9 cellular contexts compared by ENCODE assay signal in genomic region chr1:97849350-97850339, GRCh38.
DNase-seq lines count a peak whose midpoint lies in the region; ATAC-seq and TF ChIP-seq lines count a peak whose summit lies in the region.
"Had no signal": no experiment of that assay in that cellular context is flagged by ENCODE, and none has a peak within 500 bp of the region (broad histone marks: within the 10 kb centered on the region; RNA-seq: fewer than 3 reads in every experiment).

No MANE protein-coding gene starts in this region.

- no peak overlapping the region for H4K91ac ChIP-seq in mesenchymal stem cell (ENCODE audit: low read length)

- peak overlapping the region; percentile 80 for H3K4me2 ChIP-seq in Karpas-422 (ENCODE audit: low read depth, low read length, poor library complexity, severe bottlenecking)
- H3K4me2 ChIP-seq in mesenchymal stem cell (ENCODE audit: low read length, poor library complexity, severe bottlenecking) = no peak overlapping the region

- peaks cover 11% of the 10 kb centered on the region for H3K36me3 Mint-ChIP-seq in activated T-helper 2 cell treated with anti-CD3 and anti-CD28 coated beads, Interferon-gamma antibody, Interleukin-2, Interleukin-4, amounts not matched to agents 10 μg/mL and 5 μg/mL and 100 μg/mL, durations not matched to agents 14 hours and 24 hours and 36 hours (ENCODE audit: low read depth)

- no peak overlapping the region for H2BK120ac ChIP-seq in mesenchymal stem cell (ENCODE audit: low read depth, low read length)

- H3K27ac ChIP-seq in Karpas-422 (ENCODE audit: low read length) (peak overlapping the region; percentile 90), mesenchymal stem cell (ENCODE audit: low read length, poor library complexity, severe bottlenecking) (peak overlapping the region; percentile 29)

- no peaks in the 10 kb centered on the region for H3K9me2 ChIP-seq in Karpas-422 (replicated peaks; ENCODE audit: insufficient read depth, low read length)

- no peak overlapping the region for H3K4ac ChIP-seq in mesenchymal stem cell (ENCODE audit: low read depth in 1 of 2, low read length in 2 of 2)

- peaks cover 3% of the 10 kb centered on the region for H3K79me1 ChIP-seq in mesenchymal stem cell (replicated peaks; ENCODE audit: low read length, poor library complexity, severe bottlenecking)

- ATAC-seq in GM18505 (IDR thresholded peaks at IDR 0.05; ENCODE audit: unreplicated experiment) (peak; percentile 41), GM19467 (IDR thresholded peaks at IDR 0.05; ENCODE audit: unreplicated experiment) (no peak), GM21381 (IDR thresholded peaks at IDR 0.05; ENCODE audit: unreplicated experiment) (no peak)

- no peaks in the 10 kb centered on the region for H3K27me3 Mint-ChIP-seq in activated T-helper 2 cell treated with anti-CD3 and anti-CD28 coated beads, Interferon-gamma antibody, Interleukin-2, Interleukin-4, amounts not matched to agents 10 μg/mL and 5 μg/mL and 100 μg/mL, durations not matched to agents 14 hours and 24 hours and 36 hours (ENCODE audit: low read depth)
- H3K27me3 Mint-ChIP-seq: central memory CD8-positive, alpha-beta T cell had no signal

- H2AFZ ChIP-seq in Karpas-422 (ENCODE audit: low read length) (peak overlapping the region; percentile 55), mesenchymal stem cell (ENCODE audit: low read depth, low read length) (no peak overlapping the region)

- no peaks in the 10 kb centered on the region for H3K9me3 Mint-ChIP-seq in activated T-helper 2 cell treated with anti-CD3 and anti-CD28 coated beads, Interferon-gamma antibody, Interleukin-2, Interleukin-4, amounts not matched to agents 10 μg/mL and 5 μg/mL and 100 μg/mL, durations not matched to agents 14 hours and 24 hours and 36 hours
- H3K9me3 Mint-ChIP-seq: central memory CD8-positive, alpha-beta T cell had no signal

- peak overlapping the region; percentile 42 for H3K4me3 ChIP-seq in Karpas-422 (ENCODE audit: low read length)
- H3K4me3 ChIP-seq in mesenchymal stem cell (ENCODE audit: insufficient read depth in 1 of 2, low read depth in 1 of 2, low read length in 2 of 2) = no peak overlapping the region

- H3K14ac ChIP-seq in mesenchymal stem cell (ENCODE audit: low read length in 2 of 2) = no peak overlapping the region

- no peak overlapping the region for H3K23ac ChIP-seq in mesenchymal stem cell (ENCODE audit: low read length in 2 of 2)

- peak overlapping the region; percentile 13 for H3K4me3 Mint-ChIP-seq in activated T-helper 2 cell treated with anti-CD3 and anti-CD28 coated beads, Interferon-gamma antibody, Interleukin-2, Interleukin-4, amounts not matched to agents 10 μg/mL and 5 μg/mL and 100 μg/mL, durations not matched to agents 14 hours and 24 hours and 36 hours (ENCODE audit: low read depth)
- H3K4me3 Mint-ChIP-seq: central memory CD8-positive, alpha-beta T cell had no signal

- H3K9me3 ChIP-seq in Karpas-422 (ENCODE audit: low read length) = no peaks in the 10 kb centered on the region
- H3K9me3 ChIP-seq in mesenchymal stem cell (ENCODE audit: control insufficient read depth, low read length) = no peaks in the 10 kb centered on the region

- no peaks in the 10 kb centered on the region for H4K20me1 ChIP-seq in Karpas-422 (ENCODE audit: insufficient read depth, low read depth, low read length)

- intact Hi-C loops in activated T-helper 2 cell treated with anti-CD3 and anti-CD28 coated beads, Interferon-gamma antibody, Interleukin-2, Interleukin-4, amounts not matched to agents 10 μg/mL and 5 μg/mL and 100 μg/mL, durations not matched to agents 14 hours and 24 hours and 36 hours (cut with micrococcal nuclease) = loop anchor here (5.0 kb wide), 1 partner anchor 73 kb away; the partner anchor contains the start of gene DPYD

- H3K36me3 ChIP-seq in Karpas-422 (ENCODE audit: insufficient read depth, low read length) (peaks cover 11% of the 10 kb centered on the region), mesenchymal stem cell (ENCODE audit: control insufficient read depth in 1 of 2, insufficient read depth in 2 of 2, low read depth in 1 of 2, low read length in 2 of 2) (peaks cover 9 to 13% of the 10 kb centered on the region in 2 experiments)

- no peak overlapping the region for H2AK5ac ChIP-seq in mesenchymal stem cell (ENCODE audit: low read length, severe bottlenecking)

- no peak for TF ChIP-seq POLR2A in GM18505 (IDR thresholded peaks at IDR 0.05; ENCODE audit: borderline replicate concordance, extremely low read depth, insufficient read depth, insufficient read length)

- DNase-seq in 8988T (peak; percentile 20), Karpas-422 (peak; percentile 86), mesenchymal stem cell (peak; percentile 85), mucosa of gallbladder (ENCODE audit: low spot score) (no peak)
- no peak for DNase-seq in activated T-helper 2 cell treated with anti-CD3 and anti-CD28 coated beads, Interferon-gamma antibody, Interleukin-2, Interleukin-4, amounts not matched to agents 10 μg/mL and 5 μg/mL and 100 μg/mL, durations not matched to agents 14 hours and 24 hours and 36 hours (ENCODE audit: low spot score)

- H3K9ac ChIP-seq in Karpas-422 (ENCODE audit: low read length) (peak overlapping the region; percentile 56), mesenchymal stem cell (ENCODE audit: low read length) (peak overlapping the region; percentile 43)

- H3K4me1 ChIP-seq in Karpas-422 (ENCODE audit: low read length) (peaks cover 77% of the 10 kb centered on the region), mesenchymal stem cell (ENCODE audit: control insufficient read depth, insufficient read depth, low read depth, low read length) (no peaks in the 10 kb centered on the region)

- 41% methylated on average over 4 of the region's 4 CpGs for WGBS in mesenchymal stem cell

- no peak overlapping the region for H2BK15ac ChIP-seq in mesenchymal stem cell (ENCODE audit: low read depth, poor library complexity, severe bottlenecking)

- H3K27me3 ChIP-seq in Karpas-422 (ENCODE audit: low read length) (no peaks in the 10 kb centered on the region), mesenchymal stem cell (ENCODE audit: control insufficient read depth in 1 of 2, insufficient read depth in 1 of 2, low read length in 2 of 2) (no peaks in the 10 kb centered on the region)

- peaks cover 15% of the 10 kb centered on the region for H3K4me1 Mint-ChIP-seq in activated T-helper 2 cell treated with anti-CD3 and anti-CD28 coated beads, Interferon-gamma antibody, Interleukin-2, Interleukin-4, amounts not matched to agents 10 μg/mL and 5 μg/mL and 100 μg/mL, durations not matched to agents 14 hours and 24 hours and 36 hours (ENCODE audit: low read depth)

- no peak overlapping the region for H2BK5ac ChIP-seq in mesenchymal stem cell (ENCODE audit: low read depth, low read length, poor library complexity, severe bottlenecking)

- H3K18ac ChIP-seq in mesenchymal stem cell (ENCODE audit: low read depth in 1 of 2, low read length in 2 of 2) = no peak overlapping the region

- no peak overlapping the region for H2BK12ac ChIP-seq in mesenchymal stem cell (ENCODE audit: low read length in 2 of 2)

- no peak overlapping the region for H3K27ac Mint-ChIP-seq in activated T-helper 2 cell treated with anti-CD3 and anti-CD28 coated beads, Interferon-gamma antibody, Interleukin-2, Interleukin-4, amounts not matched to agents 10 μg/mL and 5 μg/mL and 100 μg/mL, durations not matched to agents 14 hours and 24 hours and 36 hours

- no peak overlapping the region for H4K8ac ChIP-seq in mesenchymal stem cell (ENCODE audit: low read length)

- peaks cover 28% of the 10 kb centered on the region for H3K79me2 ChIP-seq in Karpas-422 (ENCODE audit: low read length)

Comparison
In these comparisons a context has a peak if more than half of its experiments do, and no peak if none do; other contexts are left out.
1. DNase-seq: peak in 8988T (single experiment), Karpas-422 (single experiment) and mesenchymal stem cell (single experiment); none in activated T-helper 2 cell treated with anti-CD3 and anti-CD28 coated beads, Interferon-gamma antibody, Interleukin-2, Interleukin-4, amounts not matched to agents 10 μg/mL and 5 μg/mL and 100 μg/mL, durations not matched to agents 14 hours and 24 hours and 36 hours (single experiment) and mucosa of gallbladder (single experiment).